17 cellular contexts compared by ENCODE assay signal in genomic region chr5:15694694-15695093, GRCh38.
DNase-seq lines count a peak whose midpoint lies in the region; ATAC-seq and TF ChIP-seq lines count a peak whose summit lies in the region.
"Had no signal": no experiment of that assay in that cellular context is flagged by ENCODE, and none has a peak within 500 bp of the region (broad histone marks: within the 10 kb centered on the region; RNA-seq: fewer than 3 reads in every experiment).

No MANE protein-coding gene starts in this region.

- H3K27ac ChIP-seq in layer of hippocampus (ENCODE audit: low read depth, low read length) (peak overlapping the region; percentile 4), sigmoid colon (peak overlapping the region in 3 of 4 donors; percentile 66 to 72 (median 66)), WERI-Rb-1 (no peak overlapping the region)
- H3K27ac ChIP-seq: neural progenitor cell, PC-9 had no signal

- no peak for ATAC-seq in HG03095 (IDR thresholded peaks at IDR 0.05; ENCODE audit: unreplicated experiment)
- no peak for ATAC-seq in GM19351 (IDR thresholded peaks at IDR 0.05; ENCODE audit: unreplicated experiment)
- ATAC-seq: activated T-helper 17 cell treated with anti-CD3 and anti-CD28 coated beads, Interleukin-2, amount 50 U/mL, for 72 hours; GM12878; HepG2; T-helper 17 cell had no signal

- H3K36me3 ChIP-seq in sigmoid colon (no peaks in the 10 kb centered on the region), WERI-Rb-1 (no peaks in the 10 kb centered on the region)
- H3K36me3 ChIP-seq: neural progenitor cell had no signal

- peaks cover 3% of the 10 kb centered on the region for H3K9me3 Mint-ChIP-seq in chondrocyte (ENCODE audit: low read depth)
- H3K9me3 Mint-ChIP-seq: activated T-helper 17 cell treated with anti-CD3 and anti-CD28 coated beads, Interleukin-2, amount 50 U/mL, for 72 hours had no signal

- H3K4me3 ChIP-seq in sigmoid colon (no peak overlapping the region), WERI-Rb-1 (ENCODE audit: low read depth, low read length) (no peak overlapping the region)
- H3K4me3 ChIP-seq: GM12878, neural progenitor cell, PC-9 had no signal

- intact Hi-C loops in sigmoid colon (cut with DNase I), result no loop called here

- no peaks in the 10 kb centered on the region for H3K27me3 Mint-ChIP-seq in chondrocyte (ENCODE audit: low read depth)
- H3K27me3 Mint-ChIP-seq: activated CD4-positive, alpha-beta T cell treated with anti-CD3 and anti-CD28 coated beads, Interleukin-2, amount 10 ng/mL, durations not matched to agents 7 days and 5 days; activated T-helper 17 cell treated with anti-CD3 and anti-CD28 coated beads, Interleukin-2, amount 50 U/mL, for 72 hours; T-helper 17 cell had no signal

- TF ChIP-seq CTCF in chondrocyte (IDR thresholded peaks at IDR 0.05), result no peak
- TF ChIP-seq CTCF in sigmoid colon (IDR thresholded peaks at IDR 0.05), result no peak
- TF ChIP-seq CTCF in WERI-Rb-1 (IDR thresholded peaks at IDR 0.05; ENCODE audit: low read depth, low read length), result no peak

- no peaks in the 10 kb centered on the region for H3K27me3 ChIP-seq in layer of hippocampus (ENCODE audit: control insufficient read depth, insufficient read depth, low read length)
- H3K27me3 ChIP-seq in sigmoid colon, result no peaks in the 10 kb centered on the region
- no peaks in the 10 kb centered on the region for H3K27me3 ChIP-seq in WERI-Rb-1 (ENCODE audit: insufficient read depth, low read depth, severe bottlenecking)
- H3K27me3 ChIP-seq: neural progenitor cell had no signal

- peaks cover 83% of the 10 kb centered on the region for H3K4me1 Mint-ChIP-seq in chondrocyte (ENCODE audit: low read depth)
- H3K4me1 Mint-ChIP-seq: activated CD4-positive, alpha-beta T cell treated with anti-CD3 and anti-CD28 coated beads, Interleukin-2, amount 10 ng/mL, durations not matched to agents 7 days and 5 days; activated T-helper 17 cell treated with anti-CD3 and anti-CD28 coated beads, Interleukin-2, amount 50 U/mL, for 72 hours; T-helper 17 cell had no signal

- H3K36me3 Mint-ChIP-seq in chondrocyte (ENCODE audit: low read depth), result peaks cover 1% of the 10 kb centered on the region
- H3K36me3 Mint-ChIP-seq: neural progenitor cell had no signal

- DNase-seq in EL (peak; percentile 18), chondrocyte (ENCODE audit: low spot score) (no peak), sigmoid colon (no peak), NCI-H748 (lab: John Stamatoyannopoulos, UW; ENCODE audit: unreplicated experiment) (no peak), WERI-Rb-1 (no peak)
- DNase-seq: activated CD4-positive, alpha-beta T cell treated with anti-CD3 and anti-CD28 coated beads, Interleukin-2, amount 10 ng/mL, durations not matched to agents 7 days and 5 days; NCI-H1417; PC-9; stimulated activated CD4-positive, alpha-beta T cell treated with anti-CD3 and anti-CD28 coated beads, Interleukin-15, amount 100 ng/mL, for 24 hours; T-helper 17 cell had no signal

- TF ChIP-seq POLR2A in sigmoid colon (IDR thresholded peaks at IDR 0.05), result no peak

- peaks cover 0 to 54% (median 37%) of the 10 kb centered on the region in 4 donors for H3K4me1 ChIP-seq in sigmoid colon
- H3K4me1 ChIP-seq: neural progenitor cell had no signal

- H3K9me3 ChIP-seq in sigmoid colon, result no peaks in the 10 kb centered on the region
- H3K9me3 ChIP-seq in WERI-Rb-1 (ENCODE audit: severe bottlenecking), result no peaks in the 10 kb centered on the region

- H3K27ac Mint-ChIP-seq in chondrocyte (ENCODE audit: unreplicated experiment), result peak overlapping the region; percentile 95
- H3K27ac Mint-ChIP-seq: activated CD4-positive, alpha-beta T cell treated with anti-CD3 and anti-CD28 coated beads, Interleukin-2, amount 10 ng/mL, durations not matched to agents 7 days and 5 days; activated T-helper 17 cell treated with anti-CD3 and anti-CD28 coated beads, Interleukin-2, amount 50 U/mL, for 72 hours; neural progenitor cell; T-helper 17 cell had no signal

- WGBS in sigmoid colon, 2 donors, result 10 to 40% methylated on average over 2 of the region's 2 CpGs

- H3K4me3 Mint-ChIP-seq in chondrocyte (ENCODE audit: unreplicated experiment), result peak overlapping the region; percentile 4
- H3K4me3 Mint-ChIP-seq: activated CD4-positive, alpha-beta T cell treated with anti-CD3 and anti-CD28 coated beads, Interleukin-2, amount 10 ng/mL, durations not matched to agents 7 days and 5 days; activated T-helper 17 cell treated with anti-CD3 and anti-CD28 coated beads, Interleukin-2, amount 50 U/mL, for 72 hours; neural progenitor cell; T-helper 17 cell had no signal

- TF ChIP-seq EP300 in sigmoid colon (IDR thresholded peaks at IDR 0.05), result no peak
